ENCODE assay signal across 9 cellular contexts in the genomic region with DNA sequence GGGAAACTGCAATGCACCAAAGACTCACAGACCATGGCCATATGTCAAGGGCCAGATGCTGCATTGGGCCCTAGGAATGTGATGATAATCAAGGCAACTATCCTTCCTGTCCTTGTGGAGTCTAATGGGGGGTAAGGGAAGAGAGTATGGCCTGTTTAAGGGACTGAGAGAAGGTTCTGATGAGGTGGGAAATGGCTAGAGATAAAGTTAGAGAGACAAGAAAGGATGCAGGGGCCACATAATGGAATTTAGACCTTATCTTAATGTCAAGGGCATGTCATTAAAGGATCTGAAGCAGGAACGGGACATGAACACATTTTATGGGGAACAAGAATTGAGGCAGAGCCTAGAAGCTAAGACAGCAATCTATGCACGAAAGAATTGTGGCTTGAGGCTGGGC.
"Had no signal": no experiment of that assay in that cellular context is flagged by ENCODE, and none has a peak within 500 bp of the region (broad histone marks: within the 10 kb centered on the region; RNA-seq: fewer than 3 reads in every experiment).

No MANE protein-coding gene starts in this region.

- DNase-seq: H7, HFFc6, IMR-90, KG1 had no signal

- H3K36me3 ChIP-seq: HAP-1 had no signal

- H3K4me1 ChIP-seq: HAP-1 had no signal

- H3K4me3 ChIP-seq: GM23338, HAP-1, K562 had no signal

- H3K4me2 ChIP-seq: GM23338 had no signal

- H2AFZ ChIP-seq: GM23338 had no signal

- H3K9me3 ChIP-seq: HAP-1 had no signal

- H3K9me3 Mint-ChIP-seq: GM23338, HFFc6 had no signal

- ATAC-seq: GM23338, HCT116, K562 had no signal

- H3K4me3 Mint-ChIP-seq: GM23338, HFFc6 had no signal

- H3K27ac Mint-ChIP-seq: GM23338, HFFc6 had no signal

- FAIRE-seq: HTR-8/SVneo, K562 had no signal
